21 cellular contexts compared by ENCODE assay signal in genomic region chr5:108822211-108822947, GRCh38.
"Had no signal": no experiment of that assay in that cellular context is flagged by ENCODE, and none has a peak within 500 bp of the region (broad histone marks: within the 10 kb centered on the region; RNA-seq: fewer than 3 reads in every experiment).

No MANE protein-coding gene starts in this region.

- H3K27ac ChIP-seq: coronary artery, dorsolateral prefrontal cortex, esophagus muscularis mucosa, foreskin keratinocyte, gastrocnemius medialis, heart right ventricle, left lung, lower lobe of right lung had no signal

- DNase-seq: dermis blood vessel endothelial cell; dorsolateral prefrontal cortex; effector CD4-positive, alpha-beta T cell; effector memory CD4-positive, alpha-beta T cell; foreskin keratinocyte; gastrocnemius medialis; glutamatergic neuron; head of caudate nucleus; heart right ventricle; hippocampal formation; left cardiac atrium; left lung; left ventricle myocardium superior; lower lobe of right lung; mesenchymal stem cell; mucosa of descending colon; naive B cell had no signal

- H3K4me1 ChIP-seq: foreskin keratinocyte, left lung, lower lobe of right lung had no signal

- H3K9me3 ChIP-seq: esophagus muscularis mucosa, gastrocnemius medialis, left lung, mucosa of descending colon had no signal

- H3K36me3 ChIP-seq: esophagus muscularis mucosa, gastrocnemius medialis, heart right ventricle, left lung, lower lobe of right lung had no signal

- H3K27me3 ChIP-seq: dorsolateral prefrontal cortex, esophagus muscularis mucosa, foreskin keratinocyte, gastrocnemius medialis, heart right ventricle, left lung had no signal

- H3K4me3 ChIP-seq: coronary artery, dorsolateral prefrontal cortex, esophagus muscularis mucosa, gastrocnemius medialis, heart right ventricle, left lung, lower lobe of right lung, mucosa of descending colon had no signal

- FAIRE-seq: endothelial cell of umbilical vein, keratinocyte had no signal

- ATAC-seq: foreskin keratinocyte, gastrocnemius medialis, heart right ventricle, left cardiac atrium, left lung, left ventricle myocardium superior, lower lobe of right lung, mucosa of descending colon had no signal
